In the genomic region with DNA sequence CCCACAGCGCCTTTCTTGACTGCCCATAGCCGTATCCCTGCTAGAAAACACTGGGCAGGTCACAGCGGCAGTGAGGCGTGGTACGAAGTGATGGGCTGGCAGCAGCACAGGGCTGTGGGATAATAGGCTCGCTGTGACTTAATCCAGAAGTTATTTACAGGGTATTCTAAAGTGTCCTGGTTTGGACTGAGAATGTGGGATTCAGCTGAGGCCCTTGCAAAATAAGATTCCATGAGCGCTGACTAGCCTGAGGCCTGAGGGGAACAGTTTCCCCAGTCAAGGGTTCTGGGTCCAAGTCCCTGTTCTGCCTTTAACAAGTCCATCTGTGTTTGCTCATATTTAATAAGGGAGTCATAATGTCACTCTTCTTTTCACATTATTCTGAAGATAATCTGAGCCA, we compare ENCODE assay signal across 8 cellular contexts. TPM values are rescaled to one million over a fixed set of nuclear protein-coding genes. Genes with fewer than 3 reads are reported as not detected.
DNase-seq lines count a peak whose midpoint lies in the region; TF ChIP-seq lines count a peak whose summit lies in the region.

No MANE protein-coding gene starts in this region.

- no peaks in the 10 kb centered on the region for H3K9me3 ChIP-seq in parathyroid adenoma (ENCODE audit: control insufficient read depth, low read length)

- H3K36me3 Mint-ChIP-seq in activated CD4-positive, alpha-beta memory T cell treated with anti-CD3 and anti-CD28 coated beads for 36 hours: no peaks in the 10 kb centered on the region

- POLR2A ChIA-PET in RWPE1 (lab: Yijun Ruan, JAX; ENCODE audit: low non-redundant PET): no interaction called here
- POLR2A ChIA-PET in activated CD4-positive, alpha-beta memory T cell treated with anti-CD3 and anti-CD28 coated beads for 36 hours (lab: Charles Lee): no interaction called here

- H3K36me3 ChIP-seq in parathyroid adenoma (ENCODE audit: control insufficient read depth, insufficient read depth, low read length): no peaks in the 10 kb centered on the region

- H3K27ac ChIP-seq in RWPE1: peak overlapping the region; percentile 61
- H3K27ac ChIP-seq in parathyroid adenoma: peak overlapping the region; percentile 92

- intact Hi-C loops in activated CD4-positive, alpha-beta memory T cell treated with anti-CD3 and anti-CD28 coated beads for 36 hours (cut with micrococcal nuclease): no loop called here

- H3K4me3 ChIP-seq in parathyroid adenoma (ENCODE audit: low read depth, low read length): no peak overlapping the region

- H3K4me1 Mint-ChIP-seq in activated CD4-positive, alpha-beta memory T cell treated with anti-CD3 and anti-CD28 coated beads for 36 hours (ENCODE audit: low read depth): peaks cover 23% of the 10 kb centered on the region

- no peaks in the 10 kb centered on the region for H3K27me3 ChIP-seq in parathyroid adenoma (ENCODE audit: control insufficient read depth, insufficient read depth, low read length)

- H3K4me2 ChIP-seq in parathyroid adenoma (ENCODE audit: low read length): no peak overlapping the region

- no peaks in the 10 kb centered on the region for H3K9me3 Mint-ChIP-seq in activated CD4-positive, alpha-beta memory T cell treated with anti-CD3 and anti-CD28 coated beads for 36 hours

- H3K79me2 ChIP-seq in parathyroid adenoma: peaks cover 19% of the 10 kb centered on the region

- CTCF ChIA-PET in RWPE1 (lab: Yijun Ruan, JAX): interaction anchor here (0.5 kb wide), 1 partner anchor 19 kb away, joined by 3 read pairs; no protein-coding TSS in a partner anchor
- CTCF ChIA-PET in activated CD4-positive, alpha-beta memory T cell treated with anti-CD3 and anti-CD28 coated beads for 36 hours (lab: Charles Lee): no interaction called here

- peak overlapping the region; percentile 33 for H2AFZ ChIP-seq in parathyroid adenoma

- DNase-seq in EL (peak; percentile 90), RWPE1 (ENCODE audit: low spot score) (peak; percentile 48), glomerular visceral epithelial cell (ENCODE audit: extremely low spot score) (peak; percentile 83), ecto neural progenitor cell (ENCODE audit: low spot score) (no peak), midbrain (lab: John Stamatoyannopoulos, UW) (no peak)
- DNase-seq in activated CD4-positive, alpha-beta memory T cell treated with anti-CD3 and anti-CD28 coated beads for 36 hours: no peak
- no peak for DNase-seq in activated T-cell treated with anti-CD3 and anti-CD28 coated beads, Interleukin-2, amount 50 U/mL, for 1 hour

- no peak overlapping the region for H3K9ac ChIP-seq in parathyroid adenoma

- H3K27me3 Mint-ChIP-seq in activated CD4-positive, alpha-beta memory T cell treated with anti-CD3 and anti-CD28 coated beads for 36 hours: peaks cover 7% of the 10 kb centered on the region

- H3K27ac Mint-ChIP-seq in activated CD4-positive, alpha-beta memory T cell treated with anti-CD3 and anti-CD28 coated beads for 36 hours: no peak overlapping the region

- H3K4me3 Mint-ChIP-seq in activated CD4-positive, alpha-beta memory T cell treated with anti-CD3 and anti-CD28 coated beads for 36 hours: no peak overlapping the region

- H3K4me1 ChIP-seq in parathyroid adenoma: peaks cover 49% of the 10 kb centered on the region

- TF ChIP-seq CTCF in RWPE1 (conservative IDR thresholded peaks at IDR 0.05; ENCODE audit: low read depth) (no peak), parathyroid adenoma (IDR thresholded peaks at IDR 0.05) (no peak)

RNA-seq across cellular contexts. Expression of a gene that starts 34.6 kb away (rescaled TPM):
- 1 to 10 TPM; 6.4 to 6.7 TPM for total RNA-seq in activated CD4-positive, alpha-beta memory T cell treated with anti-CD3 and anti-CD28 coated beads for 36 hours

Comparison
In these comparisons a context has a peak if more than half of its experiments do, and no peak if none do; other contexts are left out.
1. DNase-seq: peak in EL (single experiment), RWPE1 (single experiment) and glomerular visceral epithelial cell (single experiment); none in ecto neural progenitor cell (single experiment), activated CD4-positive, alpha-beta memory T cell treated with anti-CD3 and anti-CD28 coated beads for 36 hours (single experiment), activated T-cell treated with anti-CD3 and anti-CD28 coated beads, Interleukin-2, amount 50 U/mL, for 1 hour (single experiment) and midbrain (single experiment).